Comparison of ENCODE assay signal across 9 cellular contexts in the genomic region with DNA sequence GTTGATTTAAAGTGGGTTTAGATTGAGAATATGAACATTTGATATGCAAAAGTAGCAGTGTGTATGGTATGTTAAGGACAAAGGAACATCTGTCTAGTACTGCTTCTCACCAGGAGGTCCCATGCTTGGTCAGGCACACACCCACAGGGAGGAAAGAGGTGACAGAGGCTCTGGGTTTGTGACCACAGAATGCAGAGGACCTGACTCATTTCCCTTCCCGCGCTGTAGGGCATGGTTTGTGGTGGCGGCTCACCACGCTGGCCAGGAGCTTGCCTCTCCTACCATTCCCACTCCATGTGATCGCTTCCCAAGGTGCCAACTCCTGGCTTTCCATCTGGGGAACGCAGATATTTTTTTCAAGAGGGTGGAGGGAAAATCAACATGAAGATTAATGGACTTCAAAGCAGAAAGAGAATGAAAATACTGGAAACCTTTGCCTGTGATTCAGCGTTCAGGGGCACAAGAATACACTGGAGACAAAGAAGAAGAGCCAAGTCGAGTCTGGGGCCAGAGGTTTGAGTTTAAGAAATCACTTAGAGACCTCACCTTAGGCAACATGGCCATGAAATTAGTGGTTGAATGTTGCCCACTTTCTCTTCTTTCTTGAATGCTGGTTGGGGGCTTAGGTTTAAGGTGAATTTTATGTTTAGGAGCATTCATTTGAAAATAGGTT.
DNase-seq lines count a peak whose midpoint lies in the region; ATAC-seq and TF ChIP-seq lines count a peak whose summit lies in the region.
"Had no signal": no experiment of that assay in that cellular context is flagged by ENCODE, and none has a peak within 500 bp of the region (broad histone marks: within the 10 kb centered on the region; RNA-seq: fewer than 3 reads in every experiment).

No MANE protein-coding gene starts in this region.

- intact Hi-C loops in activated CD8-positive, alpha-beta T cell treated with anti-CD3 and anti-CD28 coated beads for 36 hours (cut with micrococcal nuclease) = no loop called here
- intact Hi-C loops in left cardiac atrium (cut with DNase I) = no loop called here

- H3K9me3 Mint-ChIP-seq in activated CD8-positive, alpha-beta T cell treated with anti-CD3 and anti-CD28 coated beads for 36 hours = peaks cover under 1% of the 10 kb centered on the region

- no peaks in the 10 kb centered on the region for H3K9me3 ChIP-seq in Peyer's patch

- H3K4me1 Mint-ChIP-seq in activated CD8-positive, alpha-beta T cell treated with anti-CD3 and anti-CD28 coated beads for 36 hours (ENCODE audit: low read depth) = peaks cover 8% of the 10 kb centered on the region

- TF ChIP-seq POLR2A in Peyer's patch (IDR thresholded peaks at IDR 0.05) = no peak

- no peaks in the 10 kb centered on the region for H3K4me1 ChIP-seq in Peyer's patch

- no peaks in the 10 kb centered on the region for H3K36me3 Mint-ChIP-seq in activated CD8-positive, alpha-beta T cell treated with anti-CD3 and anti-CD28 coated beads for 36 hours (ENCODE audit: low read depth)

- no peak overlapping the region for H3K4me3 Mint-ChIP-seq in activated CD8-positive, alpha-beta T cell treated with anti-CD3 and anti-CD28 coated beads for 36 hours

- peak overlapping the region; percentile 34 for H3K27ac Mint-ChIP-seq in activated CD8-positive, alpha-beta T cell treated with anti-CD3 and anti-CD28 coated beads for 36 hours

- no peak overlapping the region for H3K4me3 ChIP-seq in retinal pigment epithelial cell (ENCODE audit: low read length)
- no peak overlapping the region for H3K4me3 ChIP-seq in Peyer's patch
- H3K4me3 ChIP-seq: K562 had no signal

- H3K27me3 Mint-ChIP-seq in activated CD8-positive, alpha-beta T cell treated with anti-CD3 and anti-CD28 coated beads for 36 hours = no peaks in the 10 kb centered on the region

- H3K27me3 ChIP-seq in Peyer's patch = no peaks in the 10 kb centered on the region

- DNase-seq in COLO829 (ENCODE audit: low spot score) = peak; percentile 74
- DNase-seq in activated CD8-positive, alpha-beta T cell treated with anti-CD3 and anti-CD28 coated beads for 36 hours = peak; percentile 71
- DNase-seq in retinal pigment epithelial cell (ENCODE audit: low read depth) = peak; percentile 46
- no peak for DNase-seq in Peyer's patch
- DNase-seq in left cardiac atrium = no peak

- no peak for TF ChIP-seq CTCF in activated CD8-positive, alpha-beta T cell treated with anti-CD3 and anti-CD28 coated beads for 36 hours (IDR thresholded peaks at IDR 0.05)
- no peak for TF ChIP-seq CTCF in retinal pigment epithelial cell (conservative IDR thresholded peaks at IDR 0.05; ENCODE audit: low read depth, low read length)
- no peak for TF ChIP-seq CTCF in Peyer's patch (IDR thresholded peaks at IDR 0.05)

- H3K36me3 ChIP-seq in Peyer's patch = no peaks in the 10 kb centered on the region

- CTCF ChIA-PET in activated CD8-positive, alpha-beta T cell treated with anti-CD3 and anti-CD28 coated beads for 36 hours (lab: Charles Lee) = no interaction called here

- ATAC-seq in GM19397 (IDR thresholded peaks at IDR 0.05; ENCODE audit: unreplicated experiment) = peak; percentile 93
- ATAC-seq in HG03378 (IDR thresholded peaks at IDR 0.05; ENCODE audit: unreplicated experiment) = peak; percentile 98
- peak; percentile 85 for ATAC-seq in activated CD8-positive, alpha-beta T cell treated with anti-CD3 and anti-CD28 coated beads for 36 hours
- ATAC-seq in GM19324 (IDR thresholded peaks at IDR 0.05; ENCODE audit: low FRiP score, unreplicated experiment) = no peak
- no peak for ATAC-seq in left cardiac atrium
- ATAC-seq: K562 had no signal

- POLR2A ChIA-PET in activated CD8-positive, alpha-beta T cell treated with anti-CD3 and anti-CD28 coated beads for 36 hours (lab: Charles Lee) = no interaction called here

- no peak overlapping the region for H3K27ac ChIP-seq in Peyer's patch

Comparison
In these comparisons a context has a peak if more than half of its experiments do, and no peak if none do; other contexts are left out.
1. DNase-seq: peak in COLO829 (single experiment), activated CD8-positive, alpha-beta T cell treated with anti-CD3 and anti-CD28 coated beads for 36 hours (single experiment) and retinal pigment epithelial cell (single experiment); none in Peyer's patch (0 of 3) and left cardiac atrium (single experiment).
2. ATAC-seq: peak in GM19397 (single experiment), HG03378 (single experiment) and activated CD8-positive, alpha-beta T cell treated with anti-CD3 and anti-CD28 coated beads for 36 hours (single experiment); none in GM19324 (single experiment) and left cardiac atrium (0 of 2).